ENCODE assay signal across 8 cellular contexts in the genomic region with DNA sequence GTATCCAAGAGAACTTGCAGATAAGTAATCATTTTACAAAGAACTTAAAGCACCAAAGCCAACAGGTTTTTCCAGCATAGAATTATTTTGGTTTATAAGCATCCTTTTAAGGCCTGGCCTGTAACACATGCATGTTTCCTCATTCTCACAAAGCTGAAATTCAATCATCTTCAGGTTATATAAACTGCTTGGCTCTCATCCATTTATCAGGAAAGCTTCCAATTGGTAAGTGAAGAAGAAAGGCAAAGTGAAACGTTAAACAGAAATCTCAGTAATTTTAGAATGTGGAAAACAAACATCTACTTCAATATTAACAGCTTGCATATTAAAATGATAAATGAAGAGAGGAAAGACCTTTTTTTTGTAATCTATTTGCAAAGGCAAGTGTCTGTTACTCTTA. TPM values are rescaled to one million over a fixed set of nuclear protein-coding genes. Genes with fewer than 3 reads are reported as not detected.
DNase-seq lines count a peak whose midpoint lies in the region; ATAC-seq, FAIRE-seq and TF ChIP-seq lines count a peak whose summit lies in the region.

No MANE protein-coding gene starts in this region.

- H3K36me3 ChIP-seq in ACC112 (ENCODE audit: insufficient read depth, low read length) (peaks cover 30% of the 10 kb centered on the region), K562 (ENCODE audit: control insufficient read depth, insufficient read depth, low read length) (peaks cover 59% of the 10 kb centered on the region)

- no peak for TF ChIP-seq EP300 in K562 (IDR thresholded peaks at IDR 0.05; ENCODE audit: low read length)

- intact Hi-C loops in K562 (cut with micrococcal nuclease) (loop anchor here (1.0 kb wide), 1 partner anchor 56 kb away; no protein-coding TSS in a partner anchor), left colon (cut with DNase I, micrococcal nuclease) (no loop called here)

- peak overlapping the region; percentile 24; the same call in 1 of the 2 replicates for H3K27ac ChIP-seq in ACC112 (ENCODE audit: low read depth, low read length)
- H3K27ac ChIP-seq in K562 (ENCODE audit: extremely low read depth, low read depth, low read length): no peak overlapping the region

- FAIRE-seq in K562 (lab: Jason Lieb, UNC): no peak

- TF ChIP-seq POLR2A in K562 (conservative IDR thresholded peaks at IDR 0.05): no peak

- DNase-seq in HFFc6: no peak
- DNase-seq in K562 (ENCODE audit: extremely low read depth in 1 of 4, low spot score in 3 of 4): no peak
- DNase-seq in mesothelial cell of epicardium (ENCODE audit: low spot score in 2 of 2, unreplicated experiment in 2 of 2): no peak
- DNase-seq in central memory CD4-positive, alpha-beta T cell: no peak
- no peak for DNase-seq in left colon
- no peak for DNase-seq in stimulated activated CD4-positive, alpha-beta T cell treated with anti-CD3 and anti-CD28 coated beads, Interleukin-12 subunit alpha, Interleukin-12 subunit beta, amount 100 ng/mL, for 4 hours

- no peaks in the 10 kb centered on the region for H3K9me3 ChIP-seq in K562 (replicated peaks; ENCODE audit: control insufficient read depth, insufficient read depth, low read depth, low read length)

- H3K4me2 ChIP-seq in K562 (ENCODE audit: insufficient read depth, low read length): peak overlapping the region; percentile 90

- H3K27me3 Mint-ChIP-seq in HFFc6 (ENCODE audit: insufficient read depth) (peaks cover 1% of the 10 kb centered on the region), mesothelial cell of epicardium (ENCODE audit: low read depth) (no peaks in the 10 kb centered on the region)

- no peaks in the 10 kb centered on the region for H3K9me1 ChIP-seq in K562 (ENCODE audit: control insufficient read depth, insufficient read depth, low read length)

- 0 out of 2 replicates have a peak, but pooled peaks cover 4% of the 10 kb centered on the region for H4K20me1 ChIP-seq in K562 (replicated peaks; ENCODE audit: control insufficient read depth, insufficient read depth, low read length)

- H2AFZ ChIP-seq in ACC112 (ENCODE audit: low read length, unreplicated experiment): no peak overlapping the region
- H2AFZ ChIP-seq in K562 (ENCODE audit: low read depth, low read length): no peak overlapping the region

- in situ Hi-C loops in K562 (cut with MboI): loop anchor here (25.0 kb wide), 1 partner anchor 318 kb away; no protein-coding TSS in a partner anchor

- H3K27me3 ChIP-seq in ACC112 (ENCODE audit: insufficient read depth, low read length) (no peaks in the 10 kb centered on the region), K562 (ENCODE audit: control insufficient read depth in 2 of 2, insufficient read depth in 2 of 2, low read length in 2 of 2) (no peaks in the 10 kb centered on the region)

- peak overlapping the region; percentile 15 to 94; a peak in 3 of 4 replicates for H3K9ac ChIP-seq in K562 (ENCODE audit: insufficient read depth in 1 of 2, low read depth in 2 of 2, low read length in 2 of 2)

- H3K9me3 Mint-ChIP-seq in HFFc6: no peaks in the 10 kb centered on the region
- H3K9me3 Mint-ChIP-seq in mesothelial cell of epicardium: no peaks in the 10 kb centered on the region

- 0% methylated on average over 1 of the region's 1 CpG for WGBS in K562 (ENCODE audit: insufficient coverage, low coverage, missing lambda C conversion rate)

- TSS peak; percentile 38 for BruUV-seq in K562 (replicated peaks; lab: Mats Ljungman, UMichigan)

- TF ChIP-seq RAD21 in K562 (CRISPR knock-in tag; conservative IDR thresholded peaks at IDR 0.05 in 1 of 2, IDR thresholded peaks at IDR 0.05 in 1 of 2): no peak

- H3K4me1 Mint-ChIP-seq in HFFc6 (ENCODE audit: low read depth) (peaks cover 51% of the 10 kb centered on the region), mesothelial cell of epicardium (peaks cover 22% of the 10 kb centered on the region)

- ATAC-seq in K562: no peak
- ATAC-seq in left colon: no peak
- no peak for ATAC-seq in HG03432 (IDR thresholded peaks at IDR 0.05; ENCODE audit: unreplicated experiment)

- POLR2A ChIA-PET in K562 (lab: Yijun Ruan, JAX): interaction anchor here (0.6 to 1.6 kb wide), 3 partner anchors 10 to 224 kb away, joined by 3 to 10 read pairs (median 4); no protein-coding TSS in a partner anchor

- H3K4me3 ChIP-seq in ACC112 (ENCODE audit: low read depth, low read length) (peak overlapping the region; percentile 96), K562 (peak overlapping the region; percentile 93)

- no peak for TF ChIP-seq CTCF in HFFc6 (IDR thresholded peaks at IDR 0.05)
- no peak for TF ChIP-seq CTCF in K562 (IDR thresholded peaks at IDR 0.05 in 2 of 3, conservative IDR thresholded peaks at IDR 0.05 in 1 of 3; ENCODE audit: insufficient read depth in 2 of 3, low read depth in 1 of 3, low read length in 3 of 3)
- TF ChIP-seq CTCF in mesothelial cell of epicardium (IDR thresholded peaks at IDR 0.05; ENCODE audit: unreplicated experiment): no peak

- peak overlapping the region; percentile 99 for H3K4me3 Mint-ChIP-seq in HFFc6
- peak overlapping the region; percentile 98 for H3K4me3 Mint-ChIP-seq in mesothelial cell of epicardium

- CTCF ChIA-PET in K562 (lab: Yijun Ruan, JAX; ENCODE audit: low intra/inter-chr PET ratio): no interaction called here

- H3K36me3 Mint-ChIP-seq in HFFc6 (ENCODE audit: low read depth): peaks cover 36% of the 10 kb centered on the region
- H3K36me3 Mint-ChIP-seq in mesothelial cell of epicardium: peaks cover 7% of the 10 kb centered on the region

- H3K27ac Mint-ChIP-seq in HFFc6: peak overlapping the region; percentile 83
- peak overlapping the region; percentile 84 for H3K27ac Mint-ChIP-seq in mesothelial cell of epicardium

- H3K79me2 ChIP-seq in ACC112 (ENCODE audit: control insufficient read depth, insufficient read depth, low read length, unreplicated experiment): peaks cover 73% of the 10 kb centered on the region
- H3K79me2 ChIP-seq in K562 (ENCODE audit: control insufficient read depth, insufficient read depth, low read length): peaks cover 68% of the 10 kb centered on the region

- H3K4me1 ChIP-seq in ACC112 (ENCODE audit: control insufficient read depth, insufficient read depth, low read length, unreplicated experiment) (peaks cover 25% of the 10 kb centered on the region), K562 (replicated peaks in 1 of 2; ENCODE audit: control insufficient read depth in 2 of 2, insufficient read depth in 2 of 2, low read length in 2 of 2) (peaks cover 4% of the 10 kb centered on the region in 2 experiments; a peak in 2 of 5 replicates)

RNA-seq across cellular contexts. Expression of a gene that starts 1.6 kb away (rescaled TPM):
- 100 to 1,000 TPM; 108 to 122 (median 112) TPM for total RNA-seq in HFFc6 (2021; fragmentation: NEBNext Ultra II Directional; extraction: Animal tissue kit (Norgen Biotek cat#: 25700))
- 47.1 and 59.9 TPM in 2 replicates for total RNA-seq in K562 (2011; cell fraction: chromatin; rRNA removed; ENCODE audit: low replicate concordance)
- total RNA-seq in K562 (2011; cell fraction: nucleolus; rRNA removed): 50.2 and 53.3 TPM in 2 replicates
- 57.8 and 84.3 TPM in 2 replicates for total RNA-seq in K562 (2011; cell fraction: nucleoplasm; rRNA removed)
- total RNA-seq in K562 (2014; rRNA removed) (443 and 512 TPM in 2 replicates), K562 (2014; rRNA removed; fragmentation: Illumina TruSeq; extraction: Trizol) (121 and 129 TPM in 2 replicates), K562 (2015; rRNA removed; fragmentation: Illumina TruSeq; extraction: Trizol) (101 and 109 TPM in 2 replicates), K562 (2021) (147 TPM in 2 replicates), mesothelial cell of epicardium (84.1 to 86.5 TPM (median 85.8 TPM) in 3 replicates), left colon (100 to 1,000 TPM in 1 of 2 donors, 10 to 100 TPM in 1; 85.0 to 104 TPM)
- polyA plus RNA-seq in K562 (2011; rRNA removed) (122 and 142 TPM in 2 replicates), K562 (2014; fragmentation: Illumina TruSeq; extraction: Trizol) (85.2 and 94.4 TPM in 2 replicates), K562 (2014; fragmentation: Nextera tagmentation; extraction: Ambion mirVana) (10 to 100 TPM; 38.6 to 42.4 TPM), K562 (2014; rRNA removed) (190 and 246 TPM in 2 replicates)
- 93.1 and 259 TPM in 2 replicates for polyA plus RNA-seq in K562 (2011; cell fraction: cytosol; rRNA removed)
- 80.0 and 102 TPM in 2 replicates for polyA plus RNA-seq in K562 (2011; cell fraction: nucleus; rRNA removed)
- polyA plus RNA-seq in K562 (2012): 134 and 164 TPM in 2 replicates
- 93.5 and 108 TPM in 2 replicates for polyA minus RNA-seq in K562 (2011; rRNA and poly(A)+ RNA removed)
- 88.9 and 124 TPM in 2 replicates for polyA minus RNA-seq in K562 (2011; cell fraction: cytosol; rRNA and poly(A)+ RNA removed)
- 71.1 and 134 TPM in 2 replicates for polyA minus RNA-seq in K562 (2011; cell fraction: nucleus; rRNA and poly(A)+ RNA removed)

RNA-seq across cellular contexts. Expression of a gene that starts 1.9 kb away (rescaled TPM):
- 10 to 100 TPM; 69.6 to 85.9 (median 75.0) TPM for total RNA-seq in HFFc6 (2021; fragmentation: NEBNext Ultra II Directional; extraction: Animal tissue kit (Norgen Biotek cat#: 25700))
- 108 and 296 TPM in 2 replicates for total RNA-seq in K562 (2011; cell fraction: chromatin; rRNA removed; ENCODE audit: low replicate concordance)
- total RNA-seq in K562 (2011; cell fraction: nucleolus; rRNA removed): 44.5 and 67.6 TPM in 2 replicates
- total RNA-seq in K562 (2011; cell fraction: nucleoplasm; rRNA removed): 111 and 161 TPM in 2 replicates
- total RNA-seq in K562 (2014; rRNA removed) (99.8 and 168 TPM in 2 replicates), K562 (2014; rRNA removed; fragmentation: Illumina TruSeq; extraction: Trizol) (178 and 206 TPM in 2 replicates), K562 (2015; rRNA removed; fragmentation: Illumina TruSeq; extraction: Trizol) (139 and 146 TPM in 2 replicates), K562 (2021) (106 and 115 TPM in 2 replicates), mesothelial cell of epicardium (56.8 to 60.7 TPM (median 60.6 TPM) in 3 replicates), left colon (10 to 100 TPM; 56.7 to 72.2 TPM)
- polyA plus RNA-seq in K562 (2011; rRNA removed) (181 and 193 TPM in 2 replicates), K562 (2014; fragmentation: Illumina TruSeq; extraction: Trizol) (158 and 192 TPM in 2 replicates), K562 (2014; fragmentation: Nextera tagmentation; extraction: Ambion mirVana) (100 to 1,000 TPM; 130 to 172 TPM), K562 (2014; rRNA removed) (129 and 166 TPM in 2 replicates)
- 67.1 and 141 TPM in 2 replicates for polyA plus RNA-seq in K562 (2011; cell fraction: cytosol; rRNA removed)
- polyA plus RNA-seq in K562 (2011; cell fraction: nucleus; rRNA removed): 51.4 and 121 TPM in 2 replicates
- polyA plus RNA-seq in K562 (2012): 77.8 and 158 TPM in 2 replicates
- polyA minus RNA-seq in K562 (2011; rRNA and poly(A)+ RNA removed): 237 and 320 TPM in 2 replicates
- polyA minus RNA-seq in K562 (2011; cell fraction: cytosol; rRNA and poly(A)+ RNA removed): 80.2 and 84.4 TPM in 2 replicates
- polyA minus RNA-seq in K562 (2011; cell fraction: nucleus; rRNA and poly(A)+ RNA removed): 63.4 and 106 TPM in 2 replicates

RNA-seq across cellular contexts. Expression of a gene that starts 58.4 kb away (rescaled TPM):
- 100 to 1,000 TPM; 144 to 189 (median 180) TPM for total RNA-seq in HFFc6 (2021; fragmentation: NEBNext Ultra II Directional; extraction: Animal tissue kit (Norgen Biotek cat#: 25700))
- 133 and 136 TPM in 2 replicates for total RNA-seq in K562 (2011; cell fraction: chromatin; rRNA removed; ENCODE audit: low replicate concordance)
- 117 and 123 TPM in 2 replicates for total RNA-seq in K562 (2011; cell fraction: nucleolus; rRNA removed)
- 217 and 281 TPM in 2 replicates for total RNA-seq in K562 (2011; cell fraction: nucleoplasm; rRNA removed)
- total RNA-seq in K562 (2014; rRNA removed): 33.0 and 107 TPM in 2 replicates
- 91.9 and 96.1 TPM in 2 replicates for total RNA-seq in K562 (2014; rRNA removed; fragmentation: Illumina TruSeq; extraction: Trizol)
- 64.5 and 65.0 TPM in 2 replicates for total RNA-seq in K562 (2015; rRNA removed; fragmentation: Illumina TruSeq; extraction: Trizol)
- 72.0 and 74.0 TPM in 2 replicates for total RNA-seq in K562 (2021)
- polyA plus RNA-seq in K562 (2011; rRNA removed): 273 and 411 TPM in 2 replicates
- polyA plus RNA-seq in K562 (2011; cell fraction: cytosol; rRNA removed): 213 and 267 TPM in 2 replicates
- 157 and 163 TPM in 2 replicates for polyA plus RNA-seq in K562 (2011; cell fraction: nucleus; rRNA removed)
- 69.8 and 94.5 TPM in 2 replicates for polyA plus RNA-seq in K562 (2012)
- polyA plus RNA-seq in K562 (2014; fragmentation: Illumina TruSeq; extraction: Trizol): 132 and 151 TPM in 2 replicates
- 100 to 1,000 TPM; 261 to 317 TPM for polyA plus RNA-seq in K562 (2014; fragmentation: Nextera tagmentation; extraction: Ambion mirVana)
- 67.4 and 84.2 TPM in 2 replicates for polyA plus RNA-seq in K562 (2014; rRNA removed)
- polyA minus RNA-seq in K562 (2011; rRNA and poly(A)+ RNA removed): 314 and 366 TPM in 2 replicates
- 55.2 and 99.0 TPM in 2 replicates for polyA minus RNA-seq in K562 (2011; cell fraction: cytosol; rRNA and poly(A)+ RNA removed)
- 27.2 and 43.2 TPM in 2 replicates for polyA minus RNA-seq in K562 (2011; cell fraction: nucleus; rRNA and poly(A)+ RNA removed)
- 43.6 to 51.0 TPM (median 49.2 TPM) in 3 replicates for total RNA-seq in mesothelial cell of epicardium
- total RNA-seq in left colon: 100 to 1,000 TPM in 1 of 2 donors, 10 to 100 TPM in 1; 90.9 to 100 TPM
